ENCODE assay signal across 23 cellular contexts in genomic region chr1:215584389-215584788, GRCh38. TPM values are rescaled to one million over a fixed set of nuclear protein-coding genes. Genes with fewer than 3 reads are reported as not detected.
DNase-seq lines count a peak whose midpoint lies in the region; ATAC-seq and TF ChIP-seq lines count a peak whose summit lies in the region.
"Had no signal": no experiment of that assay in that cellular context is flagged by ENCODE, and none has a peak within 500 bp of the region (broad histone marks: within the 10 kb centered on the region; RNA-seq: fewer than 3 reads in every experiment).

No MANE protein-coding gene starts in this region.

- CTCF ChIA-PET in MCF 10A (lab: Yijun Ruan, JAX): interaction anchor here (0.6 to 2.1 kb wide), 7 partner anchors 8 to 946 kb away, joined by 3 to 7 read pairs (median 4); no protein-coding TSS in a partner anchor

- peaks cover 16% of the 10 kb centered on the region for H3K4me1 Mint-ChIP-seq in MCF 10A (ENCODE audit: insufficient read depth, unreplicated experiment)
- H3K4me1 Mint-ChIP-seq in type B pancreatic cell (ENCODE audit: unreplicated experiment): no peaks in the 10 kb centered on the region
- H3K4me1 Mint-ChIP-seq: activated CD4-positive, alpha-beta T cell treated with anti-CD3 and anti-CD28 coated beads, Interleukin-2, amount 10 ng/mL, durations not matched to agents 7 days and 5 days; activated naive CD8-positive, alpha-beta T cell treated with anti-CD3 and anti-CD28 coated beads, Interleukin-2, amount 10 ng/mL, durations not matched to agents 7 days and 5 days had no signal

- POLR2A ChIA-PET in MCF 10A (lab: Yijun Ruan, JAX): interaction anchor here (1.1 to 3.5 kb wide), 5 partner anchors 10 to 18 kb away, joined by 4 to 16 read pairs (median 7); partner anchors contain the start of gene KCTD3

- TF ChIP-seq CTCF in MCF 10A (IDR thresholded peaks at IDR 0.05; ENCODE audit: unreplicated experiment): no peak
- TF ChIP-seq CTCF in breast epithelium (IDR thresholded peaks at IDR 0.05): no peak
- TF ChIP-seq CTCF in type B pancreatic cell (conservative IDR thresholded peaks at IDR 0.05): no peak

- no peaks in the 10 kb centered on the region for H3K27me3 Mint-ChIP-seq in MCF 10A (ENCODE audit: insufficient read depth, unreplicated experiment)
- H3K27me3 Mint-ChIP-seq in type B pancreatic cell: no peaks in the 10 kb centered on the region
- H3K27me3 Mint-ChIP-seq: activated CD4-positive, alpha-beta T cell treated with anti-CD3 and anti-CD28 coated beads, Interleukin-2, amount 10 ng/mL, durations not matched to agents 7 days and 5 days; activated naive CD8-positive, alpha-beta T cell treated with anti-CD3 and anti-CD28 coated beads, Interleukin-2, amount 10 ng/mL, durations not matched to agents 7 days and 5 days; stimulated activated naive CD8-positive, alpha-beta T cell treated with anti-CD3 and anti-CD28 coated beads, Interleukin-15, Interleukin-2, amounts not matched to agents 100 ng/mL and 50 ng/mL, for 24 hours had no signal

- DNase-seq in MCF 10A (ENCODE audit: unreplicated experiment): no peak
- DNase-seq in breast epithelium (ENCODE audit: low spot score in 2 of 2): no peak
- DNase-seq in type B pancreatic cell (ENCODE audit: extremely low spot score, unreplicated experiment): no peak
- DNase-seq in NCI-H1105 treated with DMSO at 0.1 percent for 48 hours (lab: John Stamatoyannopoulos, UW): no peak
- no peak for DNase-seq in hippocampal formation (lab: John Stamatoyannopoulos, UW)
- DNase-seq in NCI-H2227 treated with DMSO at 0.1 percent for 48 hours (lab: John Stamatoyannopoulos, UW): no peak
- DNase-seq: activated CD4-positive, alpha-beta T cell treated with anti-CD3 and anti-CD28 coated beads, Interleukin-2, amount 10 ng/mL, durations not matched to agents 7 days and 5 days; activated naive CD8-positive, alpha-beta T cell treated with anti-CD3 and anti-CD28 coated beads, Interleukin-2, amount 10 ng/mL, durations not matched to agents 7 days and 5 days; activated T-cell treated with anti-CD3 and anti-CD28 coated beads, Interleukin-2, amount 50 U/mL, for 48 hours; brain microvascular endothelial cell; C1 segment of cervical spinal cord; DMS79; KG1; midbrain; NCI-H1092; NCI-H2171; NCI-H82; upper lobe of left lung had no signal

- no peak overlapping the region for H3K4me3 ChIP-seq in breast epithelium
- H3K4me3 ChIP-seq: neural progenitor cell, upper lobe of left lung had no signal

- no TSS peak for BruUV-seq in MCF 10A (replicated peaks; lab: Mats Ljungman, UMichigan)

- ATAC-seq in HG02588 (IDR thresholded peaks at IDR 0.05; ENCODE audit: unreplicated experiment): peak; percentile 79
- ATAC-seq in HG03354 (IDR thresholded peaks at IDR 0.05; ENCODE audit: poor library complexity, severe bottlenecking, unreplicated experiment): peak; percentile 55

- intact Hi-C loops in MCF 10A (cut with micrococcal nuclease) (loop anchor here (2.0 kb wide), 1 partner anchor 14 kb away; no protein-coding TSS in a partner anchor), breast epithelium (cut with DNase I; ENCODE audit: low total_unique reads) (no loop called here)

- H3K9me3 ChIP-seq in breast epithelium: no peaks in the 10 kb centered on the region
- H3K9me3 ChIP-seq: upper lobe of left lung had no signal

- H3K36me3 Mint-ChIP-seq in MCF 10A (ENCODE audit: insufficient read depth, unreplicated experiment) (peaks cover 75% of the 10 kb centered on the region), type B pancreatic cell (peaks cover 68% of the 10 kb centered on the region)

- peak overlapping the region in 1 of 2 donors; percentile 80 for H3K27ac ChIP-seq in breast epithelium
- H3K27ac ChIP-seq: 22Rv1, brain microvascular endothelial cell, neural progenitor cell, upper lobe of left lung had no signal

- H3K27ac Mint-ChIP-seq in MCF 10A (ENCODE audit: low read depth, unreplicated experiment) (peak overlapping the region; percentile 89), type B pancreatic cell (peak overlapping the region; percentile 94)
- H3K27ac Mint-ChIP-seq: activated CD4-positive, alpha-beta T cell treated with anti-CD3 and anti-CD28 coated beads, Interleukin-2, amount 10 ng/mL, durations not matched to agents 7 days and 5 days; activated naive CD8-positive, alpha-beta T cell treated with anti-CD3 and anti-CD28 coated beads, Interleukin-2, amount 10 ng/mL, durations not matched to agents 7 days and 5 days; neural progenitor cell; stimulated activated naive CD8-positive, alpha-beta T cell treated with anti-CD3 and anti-CD28 coated beads, Interleukin-15, Interleukin-2, amounts not matched to agents 100 ng/mL and 50 ng/mL, for 24 hours had no signal

- TF ChIP-seq POLR2A in breast epithelium (IDR thresholded peaks at IDR 0.05): no peak

- H3K36me3 ChIP-seq in breast epithelium: peaks cover 9% of the 10 kb centered on the region

- no peaks in the 10 kb centered on the region for H3K9me3 Mint-ChIP-seq in MCF 10A (ENCODE audit: unreplicated experiment)
- H3K9me3 Mint-ChIP-seq in type B pancreatic cell: peaks cover 7% of the 10 kb centered on the region

- no peaks in the 10 kb centered on the region for H3K4me1 ChIP-seq in breast epithelium
- H3K4me1 ChIP-seq: neural progenitor cell, upper lobe of left lung had no signal

- no peaks in the 10 kb centered on the region for H3K27me3 ChIP-seq in breast epithelium
- H3K27me3 ChIP-seq: brain microvascular endothelial cell, neural progenitor cell, upper lobe of left lung had no signal

- no peak overlapping the region for H3K4me3 Mint-ChIP-seq in MCF 10A (ENCODE audit: unreplicated experiment)
- no peak overlapping the region for H3K4me3 Mint-ChIP-seq in type B pancreatic cell
- H3K4me3 Mint-ChIP-seq: activated CD4-positive, alpha-beta T cell treated with anti-CD3 and anti-CD28 coated beads, Interleukin-2, amount 10 ng/mL, durations not matched to agents 7 days and 5 days; activated naive CD8-positive, alpha-beta T cell treated with anti-CD3 and anti-CD28 coated beads, Interleukin-2, amount 10 ng/mL, durations not matched to agents 7 days and 5 days; neural progenitor cell; stimulated activated naive CD8-positive, alpha-beta T cell treated with anti-CD3 and anti-CD28 coated beads, Interleukin-15, Interleukin-2, amounts not matched to agents 100 ng/mL and 50 ng/mL, for 24 hours had no signal

RNA-seq across cellular contexts. Expression of gene KCTD3, which starts 17.3 kb away (rescaled TPM):
- total RNA-seq in MCF 10A (2022) (78.9 and 90.3 TPM in 2 replicates), breast epithelium (10 to 100 TPM; 60.8 to 100.0 (median 87.8) TPM), type B pancreatic cell (ENCODE audit: low replicate concordance) (53.7 and 66.8 TPM in 2 replicates)
